ENCODE assay signal across 13 cellular contexts in the genomic region with DNA sequence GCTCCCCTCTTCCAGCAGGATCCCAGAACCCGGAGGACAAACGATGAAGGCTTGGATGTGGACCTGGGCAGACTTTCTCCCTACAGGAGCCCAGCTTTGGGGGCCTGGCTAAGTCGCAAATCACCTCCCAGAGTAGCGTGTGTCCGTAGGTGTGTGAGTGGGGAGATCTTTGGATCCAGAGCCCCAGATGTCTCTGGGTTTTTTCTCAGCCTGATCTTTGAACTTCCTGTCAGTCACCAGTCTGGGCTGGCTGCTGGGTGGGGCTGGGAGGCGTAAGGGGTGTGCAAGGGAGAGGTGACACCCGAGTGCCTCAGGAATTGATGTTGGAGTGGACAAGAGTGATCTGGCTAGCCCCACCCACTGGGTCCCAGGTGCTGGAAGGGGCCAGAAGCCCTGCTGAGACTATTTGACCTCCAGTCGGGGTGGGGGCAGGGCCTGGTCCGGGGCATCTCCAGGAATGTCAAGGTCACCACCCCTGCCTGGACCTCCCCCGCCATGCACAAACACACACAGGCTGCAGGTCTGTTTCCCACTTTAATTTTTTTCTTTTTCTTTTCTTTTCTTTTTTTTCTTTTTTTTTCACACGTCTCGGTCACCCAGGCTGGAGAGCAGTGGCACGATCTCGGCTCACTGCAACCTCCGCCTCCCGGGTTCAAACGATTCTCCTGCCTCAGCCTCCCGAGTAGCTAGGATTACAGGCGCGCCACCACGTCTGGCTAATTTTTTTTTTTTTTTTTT. TPM values are rescaled to one million over a fixed set of nuclear protein-coding genes. Genes with fewer than 3 reads are reported as not detected.
DNase-seq lines count a peak whose midpoint lies in the region; ATAC-seq, FAIRE-seq and TF ChIP-seq lines count a peak whose summit lies in the region.
"Had no signal": no experiment of that assay in that cellular context is flagged by ENCODE, and none has a peak within 500 bp of the region (broad histone marks: within the 10 kb centered on the region; RNA-seq: fewer than 3 reads in every experiment).

TSS of gene MOGAT3 (minus strand) at position 175 of the 738 bp plus-strand sequence. CDS start 182 bp downstream, outside the sequence.

- peaks cover 1% of the 10 kb centered on the region for H3K36me3 Mint-ChIP-seq in activated naive CD8-positive, alpha-beta T cell treated with anti-CD3 and anti-CD28 coated beads, Interleukin-2, amount 10 ng/mL, durations not matched to agents 7 days and 5 days
- no peaks in the 10 kb centered on the region for H3K36me3 Mint-ChIP-seq in activated naive CD8-positive, alpha-beta T cell treated with anti-CD3 and anti-CD28 coated beads, Interleukin-2, amount 50 U/mL, for 24 hours (ENCODE audit: low read depth)
- peaks cover under 1% of the 10 kb centered on the region for H3K36me3 Mint-ChIP-seq in activated CD4-positive, alpha-beta memory T cell treated with anti-CD3 and anti-CD28 coated beads for 36 hours

- 27% methylated on average over 20 of the region's 21 CpGs for WGBS in GM12878 (ENCODE audit: insufficient coverage, insufficient replicate concordance, low lambda C conversion rate, missing lambda C conversion rate)
- 10% methylated on average over 18 of the region's 21 CpGs for WGBS in right lobe of liver (ENCODE audit: insufficient coverage, low coverage, low lambda C conversion rate, missing lambda C conversion rate)
- WGBS in stomach, 5 donors = 20 to 34% (median 27%) methylated on average over 21 of the region's 21 CpGs

- intact Hi-C loops in GM12878 (cut with micrococcal nuclease; ENCODE audit: unreplicated experiment) = no loop called here
- intact Hi-C loops in right lobe of liver (cut with DNase I) = no loop called here
- intact Hi-C loops in stomach (cut with DNase I; ENCODE audit: low total_unique reads) = no loop called here
- intact Hi-C loops in activated CD4-positive, alpha-beta memory T cell treated with anti-CD3 and anti-CD28 coated beads for 36 hours (cut with micrococcal nuclease) = no loop called here

- H3K4me3 ChIP-seq in GM12878 (no peak within 1 kb of the TSS), right lobe of liver (peak within 1 kb of the TSS; percentile 45 to 56 (median 47)), stomach (peak within 1 kb of the TSS; percentile 12 to 47 (median 32))
- H3K4me3 ChIP-seq: body of pancreas had no signal

- H3K9me3 ChIP-seq in GM12878 (replicated peaks; ENCODE audit: control insufficient read depth, insufficient read depth, low read length) (no peaks in the 10 kb centered on the region), right lobe of liver (no peaks in the 10 kb centered on the region), stomach (no peaks in the 10 kb centered on the region)
- H3K9me3 ChIP-seq: body of pancreas, esophagus squamous epithelium had no signal

- H3K27ac ChIP-seq in GM12878 (ENCODE audit: control insufficient read depth, insufficient read depth) (no peak within 1 kb of the TSS), right lobe of liver (peak within 1 kb of the TSS; percentile 50 to 66 (median 60)), stomach (no peak within 1 kb of the TSS)
- H3K27ac ChIP-seq: body of pancreas, esophagus squamous epithelium had no signal

- H2AFZ ChIP-seq in GM12878 (ENCODE audit: control insufficient read depth, low read depth, low read length) = no peak within 1 kb of the TSS

- no peaks in the 10 kb centered on the region for H4K20me1 ChIP-seq in GM12878 (ENCODE audit: control insufficient read depth, insufficient read depth)

- peak within 1 kb of the TSS; percentile 42 for H3K27ac Mint-ChIP-seq in activated naive CD8-positive, alpha-beta T cell treated with anti-CD3 and anti-CD28 coated beads, Interleukin-2, amount 10 ng/mL, durations not matched to agents 7 days and 5 days
- H3K27ac Mint-ChIP-seq in activated naive CD8-positive, alpha-beta T cell treated with anti-CD3 and anti-CD28 coated beads, Interleukin-2, amount 50 U/mL, for 24 hours = no peak within 1 kb of the TSS
- H3K27ac Mint-ChIP-seq in activated CD4-positive, alpha-beta memory T cell treated with anti-CD3 and anti-CD28 coated beads for 36 hours = no peak within 1 kb of the TSS

- H3K9ac ChIP-seq in GM12878 (ENCODE audit: control insufficient read depth, insufficient read depth, low read length) = no peak within 1 kb of the TSS

- H3K4me2 ChIP-seq in GM12878 (ENCODE audit: control insufficient read depth, insufficient read depth) = no peak within 1 kb of the TSS

- no peak for TF ChIP-seq CTCF in GM12878 (IDR thresholded peaks at IDR 0.05 in 2 of 3, conservative IDR thresholded peaks at IDR 0.05 in 1 of 3; ENCODE audit: control insufficient read depth in 2 of 3, extremely low read depth in 1 of 3, insufficient read depth in 1 of 3, low read depth in 3 of 3, low read length in 3 of 3)
- TF ChIP-seq CTCF in right lobe of liver (IDR thresholded peaks at IDR 0.05) = no peak
- TF ChIP-seq CTCF in stomach (IDR thresholded peaks at IDR 0.05) = no peak

- TF ChIP-seq RAD21 in GM12878 (IDR thresholded peaks at IDR 0.05; ENCODE audit: insufficient read depth, low read depth, low read length) = no peak

- in situ Hi-C loops in GM12878 (cut with MboI) = no loop called here

- POLR2A ChIA-PET in activated naive CD8-positive, alpha-beta T cell treated with anti-CD3 and anti-CD28 coated beads, Interleukin-2, amount 10 ng/mL, durations not matched to agents 7 days and 5 days (lab: Charles Lee) = interaction anchor here (1.7 kb wide), 1 partner anchor 17 kb away, joined by 5 read pairs; the partner anchor contains the start of gene ZNHIT1
- POLR2A ChIA-PET in GM12878 (lab: Charles Lee) = interaction anchor here (0.6 kb wide), 1 partner anchor 120 kb away, joined by 4 read pairs; the partner anchor contains the start of gene IFT22
- POLR2A ChIA-PET in activated CD4-positive, alpha-beta memory T cell treated with anti-CD3 and anti-CD28 coated beads for 36 hours (lab: Charles Lee) = no interaction called here

- FAIRE-seq in GM12878 (lab: Jason Lieb, UNC) = no peak

- BruUV-seq in GM12878 (replicated peaks; lab: Mats Ljungman, UMichigan) = no TSS peak

- H3K4me1 ChIP-seq in GM12878 (ENCODE audit: control insufficient read depth, insufficient read depth, low read length) (no peaks in the 10 kb centered on the region; the same call in 1 of the 2 replicates), right lobe of liver (peaks cover 0 to 11% (median 0%) of the 10 kb centered on the region in 4 donors), stomach (peaks cover 11 to 18% (median 16%) of the 10 kb centered on the region in 4 donors)

- H3K27me3 Mint-ChIP-seq in activated naive CD8-positive, alpha-beta T cell treated with anti-CD3 and anti-CD28 coated beads, Interleukin-2, amount 10 ng/mL, durations not matched to agents 7 days and 5 days = peaks cover 39% of the 10 kb centered on the region
- H3K27me3 Mint-ChIP-seq in activated naive CD8-positive, alpha-beta T cell treated with anti-CD3 and anti-CD28 coated beads, Interleukin-2, amount 50 U/mL, for 24 hours = peaks cover 30% of the 10 kb centered on the region
- peaks cover 18% of the 10 kb centered on the region for H3K27me3 Mint-ChIP-seq in activated CD4-positive, alpha-beta memory T cell treated with anti-CD3 and anti-CD28 coated beads for 36 hours

- H3K27me3 ChIP-seq in GM12878 (replicated peaks in 1 of 2; ENCODE audit: control insufficient read depth in 2 of 2, insufficient read depth in 2 of 2, low read length in 1 of 2) (peaks cover 0 to 9% of the 10 kb centered on the region in 2 experiments; a peak in 2 of 4 replicates), right lobe of liver (no peaks in the 10 kb centered on the region), stomach (peaks cover 0 to 79% (median 28%) of the 10 kb centered on the region in 3 donors)

- SMC1A ChIA-PET in GM12878 (lab: Charles Lee; ENCODE audit: uncharacterized antibody, unreplicated experiment) = interaction anchor here (0.6 to 1.2 kb wide), 4 partner anchors 17 to 82 kb away, joined by 3 to 4 read pairs (median 4); partner anchors contain the start of genes PLOD3 and ZNHIT1

- H3K9me3 Mint-ChIP-seq in activated naive CD8-positive, alpha-beta T cell treated with anti-CD3 and anti-CD28 coated beads, Interleukin-2, amount 10 ng/mL, durations not matched to agents 7 days and 5 days = no peaks in the 10 kb centered on the region
- H3K9me3 Mint-ChIP-seq in activated naive CD8-positive, alpha-beta T cell treated with anti-CD3 and anti-CD28 coated beads, Interleukin-2, amount 50 U/mL, for 24 hours = no peaks in the 10 kb centered on the region
- no peaks in the 10 kb centered on the region for H3K9me3 Mint-ChIP-seq in activated CD4-positive, alpha-beta memory T cell treated with anti-CD3 and anti-CD28 coated beads for 36 hours

- peak within 1 kb of the TSS; percentile 54 for H3K4me3 Mint-ChIP-seq in activated naive CD8-positive, alpha-beta T cell treated with anti-CD3 and anti-CD28 coated beads, Interleukin-2, amount 10 ng/mL, durations not matched to agents 7 days and 5 days
- H3K4me3 Mint-ChIP-seq in activated naive CD8-positive, alpha-beta T cell treated with anti-CD3 and anti-CD28 coated beads, Interleukin-2, amount 50 U/mL, for 24 hours = no peak within 1 kb of the TSS
- H3K4me3 Mint-ChIP-seq in activated CD4-positive, alpha-beta memory T cell treated with anti-CD3 and anti-CD28 coated beads for 36 hours = no peak within 1 kb of the TSS

- no peak for TF ChIP-seq EP300 in GM12878 (IDR thresholded peaks at IDR 0.05; ENCODE audit: borderline replicate concordance in 1 of 2, control insufficient read depth in 1 of 2, low read depth in 2 of 2, low read length in 2 of 2)
- TF ChIP-seq EP300 in stomach (IDR thresholded peaks at IDR 0.05) = no peak

- CTCF ChIA-PET in GM12878 (lab: Yijun Ruan, JAX) = interaction anchor here (0.8 to 1.3 kb wide), 4 partner anchors 9 to 122 kb away, joined by 3 to 7 read pairs (median 3); no protein-coding TSS in a partner anchor
- CTCF ChIA-PET in activated CD4-positive, alpha-beta memory T cell treated with anti-CD3 and anti-CD28 coated beads for 36 hours (lab: Charles Lee) = interaction anchor here (1.0 to 3.6 kb wide), 6 partner anchors 9 to 89 kb away, joined by 3 to 12 read pairs (median 6); no protein-coding TSS in a partner anchor

- DNase-seq in activated naive CD8-positive, alpha-beta T cell treated with anti-CD3 and anti-CD28 coated beads, Interleukin-2, amount 10 ng/mL, durations not matched to agents 7 days and 5 days = no peak
- DNase-seq in activated naive CD8-positive, alpha-beta T cell treated with anti-CD3 and anti-CD28 coated beads, Interleukin-2, amount 50 U/mL, for 24 hours = no peak
- DNase-seq in GM12878 (ENCODE audit: low read depth, low spot score) (no peak), right lobe of liver (peak; percentile 79 to 84 (median 82)), stomach (no peak), CD1c-positive myeloid dendritic cell (ENCODE audit: extremely low spot score) (no peak)
- no peak for DNase-seq in activated CD4-positive, alpha-beta memory T cell treated with anti-CD3 and anti-CD28 coated beads for 36 hours
- DNase-seq: activated CD8-positive, alpha-beta memory T cell treated with anti-CD3 and anti-CD28 coated beads, Interleukin-2, amount 50 U/mL, for 48 hours; esophagus squamous epithelium; NCI-H187 had no signal

- no peaks in the 10 kb centered on the region for H3K79me2 ChIP-seq in GM12878 (ENCODE audit: control insufficient read depth, insufficient read depth, low read length)

- TF ChIP-seq POLR2A in GM12878 (IDR thresholded peaks at IDR 0.05; ENCODE audit: low read depth, low read length) = no peak
- TF ChIP-seq POLR2A in right lobe of liver (IDR thresholded peaks at IDR 0.05) = peak; percentile 90
- TF ChIP-seq POLR2A in stomach (IDR thresholded peaks at IDR 0.05) = no peak

- RAD21 ChIA-PET in GM12878 (lab: Charles Lee; ENCODE audit: unreplicated experiment) = interaction anchor here (0.6 to 1.9 kb wide), 2 partner anchors 82 to 1260 kb away, joined by 3 to 5 read pairs; no protein-coding TSS in a partner anchor

- peaks cover 5% of the 10 kb centered on the region for H3K4me1 Mint-ChIP-seq in activated naive CD8-positive, alpha-beta T cell treated with anti-CD3 and anti-CD28 coated beads, Interleukin-2, amount 10 ng/mL, durations not matched to agents 7 days and 5 days
- H3K4me1 Mint-ChIP-seq in activated naive CD8-positive, alpha-beta T cell treated with anti-CD3 and anti-CD28 coated beads, Interleukin-2, amount 50 U/mL, for 24 hours = peaks cover 2% of the 10 kb centered on the region
- peaks cover 10% of the 10 kb centered on the region for H3K4me1 Mint-ChIP-seq in activated CD4-positive, alpha-beta memory T cell treated with anti-CD3 and anti-CD28 coated beads for 36 hours (ENCODE audit: low read depth)

- ATAC-seq in activated naive CD8-positive, alpha-beta T cell treated with anti-CD3 and anti-CD28 coated beads, Interleukin-2, amount 10 ng/mL, durations not matched to agents 7 days and 5 days (ENCODE audit: low read depth) = peak; percentile 41
- ATAC-seq in activated naive CD8-positive, alpha-beta T cell treated with anti-CD3 and anti-CD28 coated beads, Interleukin-2, amount 50 U/mL, for 24 hours = no peak
- ATAC-seq in GM12878 (peak; percentile 55), right lobe of liver (peak; percentile 78 to 87 (median 85)), GM19397 (IDR thresholded peaks at IDR 0.05; ENCODE audit: unreplicated experiment) (no peak)

- H3K36me3 ChIP-seq in GM12878 (ENCODE audit: control insufficient read depth in 2 of 2, insufficient read depth in 2 of 2, low read length in 1 of 2) (no peaks in the 10 kb centered on the region), right lobe of liver (peaks cover 0 to 3% (median 0%) of the 10 kb centered on the region in 4 donors), stomach (peaks cover 0 to 4% (median 3%) of the 10 kb centered on the region in 4 donors)
- H3K36me3 ChIP-seq: esophagus squamous epithelium had no signal

RNA-seq across cellular contexts. Expression of gene MOGAT3, which starts in this region (rescaled TPM):
- total RNA-seq in activated naive CD8-positive, alpha-beta T cell treated with anti-CD3 and anti-CD28 coated beads, Interleukin-2, amount 10 ng/mL, durations not matched to agents 7 days and 5 days = not detected
- not detected in 2 replicates for total RNA-seq in GM12878 (2013; cell fraction: nucleolus; rRNA removed)
- total RNA-seq in GM12878 (2014; rRNA removed) = not detected in 2 replicates
- total RNA-seq in GM12878 (2014; rRNA removed; fragmentation: Illumina TruSeq; extraction: Trizol) = not detected in 2 replicates
- not detected in 2 replicates for total RNA-seq in GM12878 (2021)
- not detected for polyA plus RNA-seq in GM12878 (2011; ENCODE audit: low read depth)
- polyA plus RNA-seq in GM12878 (2011; rRNA removed) = 0.11 TPM in 1 of 2 replicates, not detected in the other
- 0.03 TPM in 1 of 2 replicates, not detected in the other for polyA plus RNA-seq in GM12878 (2011; cell fraction: cytosol; rRNA removed)
- polyA plus RNA-seq in GM12878 (2011; cell fraction: nucleus; rRNA removed) = 0.04 and 0.10 TPM in 2 replicates
- polyA plus RNA-seq in GM12878 (2012) = not detected in 2 replicates
- polyA plus RNA-seq in GM12878 (2014; fragmentation: Illumina TruSeq; extraction: Trizol) = not detected in 2 replicates
- polyA plus RNA-seq in GM12878 (2014; fragmentation: Nextera tagmentation; extraction: Ambion mirVana) = not detected
- polyA plus RNA-seq in GM12878 (2014; rRNA removed) = not detected in 2 replicates
- not detected for polyA plus RNA-seq in GM12878 (2016; fragmentation: Nextera tagmentation; extraction: Ambion mirVana)
- polyA minus RNA-seq in GM12878 (2011; rRNA and poly(A)+ RNA removed) = not detected in 2 replicates
- not detected in 2 replicates for polyA minus RNA-seq in GM12878 (2011; cell fraction: cytosol; rRNA and poly(A)+ RNA removed)
- polyA minus RNA-seq in GM12878 (2011; cell fraction: nucleus; rRNA and poly(A)+ RNA removed) = 0.48 TPM in 1 of 2 replicates, not detected in the other
- total RNA-seq in right lobe of liver = 10 to 100 TPM in 5 of 6 experiments, 1 to 10 TPM in 1; 8.4 to 28.6 (median 15.7) TPM
- 1 to 10 TPM in 2 of 5 donors, not detected in 3; 1.7 to 2.3 TPM for total RNA-seq in stomach
- polyA plus RNA-seq in stomach = not detected
- total RNA-seq in activated CD4-positive, alpha-beta memory T cell treated with anti-CD3 and anti-CD28 coated beads for 36 hours = not detected
- total RNA-seq: body of pancreas, esophagus squamous epithelium, G401 had no signal

Comparison
In these comparisons a context has a peak if more than half of its experiments do, and no peak if none do; other contexts are left out.
1. Peak in ATAC-seq in activated naive CD8-positive, alpha-beta T cell treated with anti-CD3 and anti-CD28 coated beads, Interleukin-2, amount 10 ng/mL, durations not matched to agents 7 days and 5 days; RNA of the gene not detected or under 1 TPM.
2. Peak in ATAC-seq in GM12878; RNA of the gene not detected or under 1 TPM.
3. ATAC-seq: peak in right lobe of liver (4 of 4); none in activated naive CD8-positive, alpha-beta T cell treated with anti-CD3 and anti-CD28 coated beads, Interleukin-2, amount 50 U/mL, for 24 hours (single experiment) and GM19397 (single experiment).
4. DNase-seq: peak in right lobe of liver (3 of 3); none in activated naive CD8-positive, alpha-beta T cell treated with anti-CD3 and anti-CD28 coated beads, Interleukin-2, amount 10 ng/mL, durations not matched to agents 7 days and 5 days (single experiment), activated naive CD8-positive, alpha-beta T cell treated with anti-CD3 and anti-CD28 coated beads, Interleukin-2, amount 50 U/mL, for 24 hours (single experiment), GM12878 (single experiment), stomach (single experiment), activated CD4-positive, alpha-beta memory T cell treated with anti-CD3 and anti-CD28 coated beads for 36 hours (single experiment) and CD1c-positive myeloid dendritic cell (single experiment).
5. H3K27ac ChIP-seq: peak in right lobe of liver (3 of 3); none in GM12878 (single experiment) and stomach (0 of 5).